In the genomic region with DNA sequence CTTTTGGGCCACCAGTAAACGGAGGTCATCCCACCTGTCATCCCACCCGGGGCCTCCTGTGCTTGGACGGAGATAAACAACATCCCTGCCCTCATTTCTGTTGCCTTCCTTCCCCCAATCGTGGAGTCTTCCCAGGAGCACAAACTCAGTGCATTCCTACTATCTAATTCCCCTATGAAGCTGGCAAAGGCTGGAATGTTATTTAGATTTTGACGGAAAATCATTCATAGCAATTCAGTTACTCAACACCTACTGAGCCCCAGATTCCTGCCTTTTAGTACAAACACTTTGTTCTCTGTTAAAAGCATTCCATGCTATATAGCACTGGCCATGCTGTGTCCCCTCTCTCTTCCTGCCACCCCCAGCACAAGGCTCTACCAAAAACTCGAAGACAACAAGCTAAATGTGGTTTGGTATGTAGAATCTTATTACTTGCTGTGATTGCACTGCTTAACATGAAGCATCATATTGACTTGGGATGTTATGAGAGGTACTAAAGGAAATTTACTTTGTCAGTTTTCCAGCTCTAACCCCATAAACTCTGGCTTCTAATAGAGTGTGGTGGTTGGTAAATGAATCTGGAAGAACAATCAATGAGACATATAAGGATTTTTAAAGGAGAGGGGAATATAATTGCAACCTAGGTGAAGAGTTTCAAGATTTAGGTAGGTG, we compare ENCODE assay signal across 15 cellular contexts. TPM values are rescaled to one million over a fixed set of nuclear protein-coding genes. Genes with fewer than 3 reads are reported as not detected.
DNase-seq lines count a peak whose midpoint lies in the region; ATAC-seq and TF ChIP-seq lines count a peak whose summit lies in the region.
"Had no signal": no experiment of that assay in that cellular context is flagged by ENCODE, and none has a peak within 500 bp of the region (broad histone marks: within the 10 kb centered on the region; RNA-seq: fewer than 3 reads in every experiment).

No MANE protein-coding gene starts in this region.

- no peaks in the 10 kb centered on the region for H3K27me3 Mint-ChIP-seq in CD4-positive, alpha-beta T cell
- H3K27me3 Mint-ChIP-seq in T-cell (no peaks in the 10 kb centered on the region), progenitor cell of endocrine pancreas (no peaks in the 10 kb centered on the region)

- no peak for TF ChIP-seq CTCF in CD4-positive, alpha-beta T cell (IDR thresholded peaks at IDR 0.05)
- no peak for TF ChIP-seq CTCF in progenitor cell of endocrine pancreas (IDR thresholded peaks at IDR 0.05; ENCODE audit: unreplicated experiment)

- no peaks in the 10 kb centered on the region for H3K27me3 ChIP-seq in CD4-positive, alpha-beta T cell (ENCODE audit: control insufficient read depth, insufficient read depth, low read length)

- H3K27ac ChIP-seq in CD4-positive, alpha-beta T cell (ENCODE audit: low read depth, low read length), result no peak overlapping the region

- no peak overlapping the region for H3K27ac Mint-ChIP-seq in CD4-positive, alpha-beta T cell
- H3K27ac Mint-ChIP-seq in T-cell, result no peak overlapping the region
- peak overlapping the region; percentile 84 for H3K27ac Mint-ChIP-seq in progenitor cell of endocrine pancreas

- intact Hi-C loops in CD4-positive, alpha-beta T cell (cut with DNase I, micrococcal nuclease), result loop anchor here in 1 of 2 experiments (5.0 kb wide), 1 partner anchor 33 kb away; the partner anchor contains the start of gene IMPA2

- POLR2A ChIA-PET in CD4-positive, alpha-beta T cell (lab: Charles Lee), result interaction anchor here (0.7 to 1.8 kb wide), 2 partner anchors 31 to 41 kb away, joined by 4 read pairs; partner anchors contain the start of gene MPPE1
- POLR2A ChIA-PET in T-cell (lab: Charles Lee), result no interaction called here

- H3K9me3 Mint-ChIP-seq in CD4-positive, alpha-beta T cell, result no peaks in the 10 kb centered on the region
- H3K9me3 Mint-ChIP-seq in T-cell, result no peaks in the 10 kb centered on the region
- no peaks in the 10 kb centered on the region for H3K9me3 Mint-ChIP-seq in progenitor cell of endocrine pancreas (ENCODE audit: low read depth)

- DNase-seq in CD4-positive, alpha-beta T cell, result no peak
- DNase-seq in T-cell, result no peak
- peak; percentile 56 for DNase-seq in fibroblast of peridontal ligament (ENCODE audit: extremely low read depth)
- DNase-seq in progenitor cell of endocrine pancreas (ENCODE audit: low spot score, unreplicated experiment), result no peak
- no peak for DNase-seq in NCI-H748 (lab: John Stamatoyannopoulos, UW; ENCODE audit: unreplicated experiment)
- no peak for DNase-seq in midbrain (lab: John Stamatoyannopoulos, UW)
- DNase-seq in putamen (ENCODE audit: low spot score), result no peak
- DNase-seq: activated CD4-positive, alpha-beta T cell treated with anti-CD3 and anti-CD28 coated beads for 48 hours; activated effector memory CD4-positive, alpha-beta T cell treated with Interleukin-2 at 50 U/mL for 16 hours; cortex of kidney; NCI-H1436; NCI-H748 treated with DMSO at 0.1 percent for 48 hours had no signal

- CTCF ChIA-PET in CD4-positive, alpha-beta T cell (lab: Charles Lee), result no interaction called here
- CTCF ChIA-PET in T-cell (lab: Charles Lee), result interaction anchor here (1.1 to 1.5 kb wide), 3 partner anchors 9 to 46 kb away, joined by 4 to 7 read pairs (median 7); no protein-coding TSS in a partner anchor

- peaks cover 16% of the 10 kb centered on the region for H3K4me1 Mint-ChIP-seq in CD4-positive, alpha-beta T cell (ENCODE audit: low read depth)
- H3K4me1 Mint-ChIP-seq in T-cell, result peaks cover 10 to 11% (median 11%) of the 10 kb centered on the region in 3 donors
- H3K4me1 Mint-ChIP-seq in progenitor cell of endocrine pancreas (ENCODE audit: low read depth), result peaks cover 33% of the 10 kb centered on the region

- no peak for ATAC-seq in CD4-positive, alpha-beta T cell (ENCODE audit: poor library complexity)
- ATAC-seq in T-cell (replicated peaks in 1 of 4) (no peak), GM19023 (IDR thresholded peaks at IDR 0.05; ENCODE audit: unreplicated experiment) (no peak)
- ATAC-seq: sciatic nerve, SK-N-SH treated with all-trans-retinoic acid at 6 μM for 48 hours had no signal

- H3K4me3 Mint-ChIP-seq in CD4-positive, alpha-beta T cell, result peak overlapping the region; percentile 76
- H3K4me3 Mint-ChIP-seq in T-cell (peak overlapping the region in 2 of 3 donors; percentile 18 to 85), progenitor cell of endocrine pancreas (ENCODE audit: low read depth) (no peak overlapping the region)

- no peaks in the 10 kb centered on the region for H3K36me3 Mint-ChIP-seq in CD4-positive, alpha-beta T cell (ENCODE audit: low read depth)
- H3K36me3 Mint-ChIP-seq in T-cell, result no peaks in the 10 kb centered on the region
- no peaks in the 10 kb centered on the region for H3K36me3 Mint-ChIP-seq in progenitor cell of endocrine pancreas (ENCODE audit: insufficient read depth)

- H3K9me3 ChIP-seq in CD4-positive, alpha-beta T cell (ENCODE audit: control insufficient read depth, low read length), result no peaks in the 10 kb centered on the region

RNA-seq across cellular contexts. Expression of gene IMPA2, which starts 32.3 kb away (rescaled TPM):
- 1 to 10 TPM; 1.7 to 2.5 TPM for total RNA-seq in CD4-positive, alpha-beta T cell
- 10 to 100 TPM in 1 of 5 donors, 1 to 10 TPM in 4; 3.1 to 12.2 (median 5.0) TPM for total RNA-seq in T-cell
- total RNA-seq in progenitor cell of endocrine pancreas, result 53.4 and 58.8 TPM in 2 replicates

RNA-seq across cellular contexts. Expression of gene MPPE1, which starts 40.9 kb away (rescaled TPM):
- 10 to 100 TPM; 62.6 to 68.3 TPM for total RNA-seq in CD4-positive, alpha-beta T cell
- total RNA-seq in T-cell, result 10 to 100 TPM; 56.0 to 90.4 (median 77.2) TPM
- 27.4 and 37.4 TPM in 2 replicates for total RNA-seq in progenitor cell of endocrine pancreas
